Comparison of ENCODE assay signal across 36 cellular contexts in the genomic region with DNA sequence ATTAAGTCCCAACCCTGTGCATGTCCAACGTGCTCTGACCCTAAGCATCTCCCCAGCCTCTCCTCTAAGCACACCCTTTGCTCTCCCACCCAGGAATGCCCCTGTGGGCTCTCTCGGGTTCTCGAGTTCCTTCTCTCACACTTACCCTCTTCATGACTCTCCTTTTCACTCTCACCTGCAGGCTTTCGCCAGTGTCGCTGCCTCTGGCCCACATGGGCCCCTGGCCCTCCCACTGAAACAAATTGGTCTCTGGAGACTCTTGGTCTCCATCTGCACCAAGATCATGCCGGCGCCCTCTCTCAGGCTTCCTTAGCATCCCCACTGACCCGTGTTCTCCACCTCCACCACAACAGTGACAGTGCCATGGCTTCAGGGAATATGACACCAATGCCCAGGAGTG.
"Had no signal": no experiment of that assay in that cellular context is flagged by ENCODE, and none has a peak within 500 bp of the region (broad histone marks: within the 10 kb centered on the region; RNA-seq: fewer than 3 reads in every experiment).

No MANE protein-coding gene starts in this region.

- H3K36me3 Mint-ChIP-seq: activated CD4-positive, alpha-beta memory T cell treated with anti-CD3 and anti-CD28 coated beads for 36 hours; activated naive CD4-positive, alpha-beta T cell treated with anti-CD3 and anti-CD28 coated beads, Interleukin-2, amount 10 ng/mL, durations not matched to agents 7 days and 5 days; activated naive CD4-positive, alpha-beta T cell treated with anti-CD3 and anti-CD28 coated beads, Interleukin-2, amount 50 U/mL, for 24 hours; activated naive CD8-positive, alpha-beta T cell; activated naive CD8-positive, alpha-beta T cell treated with anti-CD3 and anti-CD28 coated beads, Interleukin-2, amount 10 ng/mL, durations not matched to agents 7 days and 5 days; brain had no signal

- DNase-seq: activated B cell treated with CpG ODN at 0.5 μM for 24 hours; activated CD4-positive, alpha-beta memory T cell treated with anti-CD3 and anti-CD28 coated beads for 36 hours; activated CD4-positive, alpha-beta T cell treated with anti-CD3 and anti-CD28 coated beads for 4 hours; activated CD4-positive, alpha-beta T cell treated with anti-CD3 and anti-CD28 coated beads, Interleukin-2, amount 10 ng/mL, durations not matched to agents 24 days and 14 days; activated CD4-positive, alpha-beta T cell treated with anti-CD3 and anti-CD28 coated beads, Interleukin-2, amount 50 U/mL, for 1 hour; activated CD4-positive, alpha-beta T cell treated with anti-CD3 and anti-CD28 coated beads, Interleukin-2, amount 50 U/mL, for 4 hours; activated CD4-positive, CD25-positive, alpha-beta regulatory T cell treated with anti-CD3 and anti-CD28 coated beads, Interleukin-2, amount 50 U/mL, for 72 hours; activated CD8-positive, alpha-beta memory T cell treated with anti-CD3 and anti-CD28 coated beads, Interleukin-2, amount 50 U/mL, for 4 hours; activated CD8-positive, alpha-beta T cell treated with anti-CD3 and anti-CD28 coated beads for 36 hours; activated effector memory CD4-positive, alpha-beta T cell treated with Interleukin-2 at 50 U/mL for 16 hours; activated gamma-delta T cell; activated naive CD4-positive, alpha-beta T cell treated with anti-CD3 and anti-CD28 coated beads, Interleukin-2, amount 10 ng/mL, durations not matched to agents 7 days and 5 days; activated naive CD4-positive, alpha-beta T cell treated with Interleukin-2 at 50 U/mL for 16 hours; activated naive CD8-positive, alpha-beta T cell treated with anti-CD3 and anti-CD28 coated beads, Interleukin-2, amount 10 ng/mL, durations not matched to agents 7 days and 5 days; activated naive CD8-positive, alpha-beta T cell treated with anti-CD3 and anti-CD28 coated beads, Interleukin-2, amount 50 U/mL, for 24 hours; activated T-cell treated with anti-CD3 and anti-CD28 coated beads for 4 hours; activated T-cell treated with anti-CD3 and anti-CD28 coated beads, Interleukin-2, amount 50 U/mL, for 1 hour; activated T-cell treated with anti-CD3 and anti-CD28 coated beads, Interleukin-2, amount 50 U/mL, for 4 hours; activated T-cell treated with anti-CD3 and anti-CD28 coated beads, Interleukin-2, amount 50 U/mL, for 72 hours; amygdala; anterior cingulate cortex; caudate nucleus; cerebellar nuclear complex; T-helper 2 cell; T-helper 9 cell had no signal

- H3K27me3 Mint-ChIP-seq: activated CD4-positive, alpha-beta memory T cell treated with anti-CD3 and anti-CD28 coated beads for 36 hours; activated naive CD4-positive, alpha-beta T cell treated with anti-CD3 and anti-CD28 coated beads, Interleukin-2, amount 50 U/mL, for 24 hours had no signal

- ATAC-seq: activated CD8-positive, alpha-beta T cell treated with anti-CD3 and anti-CD28 coated beads for 36 hours; activated naive CD8-positive, alpha-beta T cell treated with anti-CD3 and anti-CD28 coated beads, Interleukin-2, amount 50 U/mL, for 24 hours; activated T-cell treated with anti-CD3 and anti-CD28 coated beads, Interleukin-2, amount 50 U/mL, for 4 hours; activated T-cell treated with anti-CD3 and anti-CD28 coated beads, Interleukin-2, amount 50 U/mL, for 72 hours had no signal

- H3K4me1 Mint-ChIP-seq: activated B cell treated with CpG ODN at 0.5 μM for 24 hours; activated CD4-positive, alpha-beta T cell treated with anti-CD3 and anti-CD28 coated beads, Interleukin-2, amount 10 ng/mL, durations not matched to agents 24 days and 14 days; activated naive CD4-positive, alpha-beta T cell treated with anti-CD3 and anti-CD28 coated beads, Interleukin-2, amount 10 ng/mL, durations not matched to agents 7 days and 5 days; activated naive CD4-positive, alpha-beta T cell treated with anti-CD3 and anti-CD28 coated beads, Interleukin-2, amount 50 U/mL, for 24 hours; central memory CD8-positive, alpha-beta T cell had no signal

- H3K4me1 ChIP-seq: ascending aorta had no signal

- H3K4me3 ChIP-seq: ascending aorta, cardiac muscle cell had no signal

- H3K9me3 ChIP-seq: ascending aorta had no signal

- H3K9me3 Mint-ChIP-seq: activated B cell treated with CpG ODN at 0.5 μM for 24 hours; activated CD4-positive, alpha-beta memory T cell treated with anti-CD3 and anti-CD28 coated beads for 36 hours; activated CD4-positive, alpha-beta T cell treated with anti-CD3 and anti-CD28 coated beads, Interleukin-2, amount 10 ng/mL, durations not matched to agents 24 days and 14 days; activated CD8-positive, alpha-beta T cell treated with anti-CD3 and anti-CD28 coated beads for 36 hours; activated naive CD4-positive, alpha-beta T cell treated with anti-CD3 and anti-CD28 coated beads, Interleukin-2, amount 10 ng/mL, durations not matched to agents 7 days and 5 days; activated naive CD4-positive, alpha-beta T cell treated with anti-CD3 and anti-CD28 coated beads, Interleukin-2, amount 50 U/mL, for 24 hours; activated naive CD8-positive, alpha-beta T cell treated with anti-CD3 and anti-CD28 coated beads, Interleukin-2, amount 10 ng/mL, durations not matched to agents 7 days and 5 days; activated naive CD8-positive, alpha-beta T cell treated with anti-CD3 and anti-CD28 coated beads, Interleukin-2, amount 50 U/mL, for 24 hours; activated T-cell treated with anti-CD3 and anti-CD28 coated beads, Interleukin-2, amount 50 U/mL, for 4 hours; activated T-cell treated with anti-CD3 and anti-CD28 coated beads, Interleukin-2, amount 50 U/mL, for 72 hours; activated T-helper 1 cell treated with anti-CD3 and anti-CD28 coated beads, Interleukin-12 subunit alpha, Interleukin-12 subunit beta, Interleukin-2, Interleukin-4 antibody, amounts not matched to agents 30 ng/mL and 10 ng/mL and 1 ng/mL, durations not matched to agents 14 hours and 24 hours and 36 hours; activated T-helper 2 cell treated with anti-CD3 and anti-CD28 coated beads, Interferon-gamma antibody, Interleukin-2, Interleukin-4, amounts not matched to agents 10 μg/mL and 5 μg/mL and 100 μg/mL, durations not matched to agents 14 hours and 24 hours and 36 hours; central memory CD8-positive, alpha-beta T cell; T-helper 1 cell treated with Interleukin-12 subunit alpha and Interleukin-12 subunit beta and Interleukin-4 antibody, amounts not matched to agents 30 μg/mL and 1 μg/mL, for 36 hours; T-helper 2 cell treated with Interferon-gamma antibody and Interleukin-4, amounts not matched to agents 5 μg/mL and 100 μg/mL, for 36 hours had no signal

- H3K27ac Mint-ChIP-seq: activated B cell treated with CpG ODN at 0.5 μM for 24 hours; activated CD4-positive, alpha-beta memory T cell treated with anti-CD3 and anti-CD28 coated beads for 36 hours; activated CD4-positive, alpha-beta T cell treated with anti-CD3 and anti-CD28 coated beads, Interleukin-2, amount 10 ng/mL, durations not matched to agents 24 days and 14 days; activated CD8-positive, alpha-beta T cell treated with anti-CD3 and anti-CD28 coated beads for 36 hours; activated naive CD4-positive, alpha-beta T cell treated with anti-CD3 and anti-CD28 coated beads, Interleukin-2, amount 10 ng/mL, durations not matched to agents 7 days and 5 days; activated naive CD4-positive, alpha-beta T cell treated with anti-CD3 and anti-CD28 coated beads, Interleukin-2, amount 50 U/mL, for 24 hours; activated naive CD8-positive, alpha-beta T cell; activated naive CD8-positive, alpha-beta T cell treated with anti-CD3 and anti-CD28 coated beads, Interleukin-2, amount 10 ng/mL, durations not matched to agents 7 days and 5 days; activated naive CD8-positive, alpha-beta T cell treated with anti-CD3 and anti-CD28 coated beads, Interleukin-2, amount 50 U/mL, for 24 hours; activated T-cell treated with anti-CD3 and anti-CD28 coated beads, Interleukin-2, amount 50 U/mL, for 72 hours; activated T-helper 1 cell treated with anti-CD3 and anti-CD28 coated beads, Interleukin-12 subunit alpha, Interleukin-12 subunit beta, Interleukin-2, Interleukin-4 antibody, amounts not matched to agents 30 ng/mL and 10 ng/mL and 1 ng/mL, durations not matched to agents 14 hours and 24 hours and 36 hours; activated T-helper 2 cell treated with anti-CD3 and anti-CD28 coated beads, Interferon-gamma antibody, Interleukin-2, Interleukin-4, amounts not matched to agents 10 μg/mL and 5 μg/mL and 100 μg/mL, durations not matched to agents 14 hours and 24 hours and 36 hours; T-helper 1 cell treated with Interleukin-12 subunit alpha and Interleukin-12 subunit beta and Interleukin-4 antibody, amounts not matched to agents 30 μg/mL and 1 μg/mL, for 36 hours; T-helper 2 cell treated with Interferon-gamma antibody and Interleukin-4, amounts not matched to agents 5 μg/mL and 100 μg/mL, for 36 hours had no signal

- H3K4me3 Mint-ChIP-seq: activated B cell treated with CpG ODN at 0.5 μM for 24 hours; activated CD4-positive, alpha-beta memory T cell treated with anti-CD3 and anti-CD28 coated beads for 36 hours; activated CD4-positive, alpha-beta T cell treated with anti-CD3 and anti-CD28 coated beads, Interleukin-2, amount 10 ng/mL, durations not matched to agents 24 days and 14 days; activated CD8-positive, alpha-beta T cell treated with anti-CD3 and anti-CD28 coated beads for 36 hours; activated naive CD4-positive, alpha-beta T cell treated with anti-CD3 and anti-CD28 coated beads, Interleukin-2, amount 10 ng/mL, durations not matched to agents 7 days and 5 days; activated naive CD4-positive, alpha-beta T cell treated with anti-CD3 and anti-CD28 coated beads, Interleukin-2, amount 50 U/mL, for 24 hours; activated naive CD8-positive, alpha-beta T cell; activated naive CD8-positive, alpha-beta T cell treated with anti-CD3 and anti-CD28 coated beads, Interleukin-2, amount 10 ng/mL, durations not matched to agents 7 days and 5 days; activated naive CD8-positive, alpha-beta T cell treated with anti-CD3 and anti-CD28 coated beads, Interleukin-2, amount 50 U/mL, for 24 hours; activated T-cell treated with anti-CD3 and anti-CD28 coated beads, Interleukin-2, amount 50 U/mL, for 4 hours; activated T-cell treated with anti-CD3 and anti-CD28 coated beads, Interleukin-2, amount 50 U/mL, for 72 hours; activated T-helper 1 cell treated with anti-CD3 and anti-CD28 coated beads, Interleukin-12 subunit alpha, Interleukin-12 subunit beta, Interleukin-2, Interleukin-4 antibody, amounts not matched to agents 30 ng/mL and 10 ng/mL and 1 ng/mL, durations not matched to agents 14 hours and 24 hours and 36 hours; brain; central memory CD8-positive, alpha-beta T cell; T-helper 1 cell treated with Interleukin-12 subunit alpha and Interleukin-12 subunit beta and Interleukin-4 antibody, amounts not matched to agents 30 μg/mL and 1 μg/mL, for 36 hours; T-helper 2 cell treated with Interferon-gamma antibody and Interleukin-4, amounts not matched to agents 5 μg/mL and 100 μg/mL, for 36 hours had no signal

- H3K27me3 ChIP-seq: ascending aorta, cardiac muscle cell had no signal

- H3K27ac ChIP-seq: ascending aorta, cardiac muscle cell, VCaP had no signal

- H3K36me3 ChIP-seq: ascending aorta, cardiac muscle cell had no signal
